Comparison of ENCODE assay signal across 8 cellular contexts in genomic region chr3:49358884-49359225, GRCh38. TPM values are rescaled to one million over a fixed set of nuclear protein-coding genes. Genes with fewer than 3 reads are reported as not detected.
DNase-seq lines count a peak whose midpoint lies in the region; ATAC-seq and TF ChIP-seq lines count a peak whose summit lies in the region.

No MANE protein-coding gene starts in this region.

- TF ChIP-seq CTCF in GM10248 (IDR thresholded peaks at IDR 0.05; ENCODE audit: control extremely low read depth, extremely low read depth, low read depth, missing control alignments) (no peak), astrocyte of the cerebellum (IDR thresholded peaks at IDR 0.05; ENCODE audit: low read depth, low read length, missing control alignments) (no peak), lung (IDR thresholded peaks at IDR 0.05; ENCODE audit: control extremely low read depth, extremely low read depth) (no peak)

- H3K27me3 ChIP-seq in lung (ENCODE audit: control insufficient read depth, insufficient read depth) (no peaks in the 10 kb centered on the region), aorta (ENCODE audit: control insufficient read depth in 1 of 2, insufficient read depth in 2 of 2, low read length in 1 of 2) (no peaks in the 10 kb centered on the region)

- 34% methylated on average over 3 of the region's 3 CpGs for WGBS in lung, 2 donors
- 14 to 20% methylated on average over 3 of the region's 3 CpGs for WGBS in aorta, 2 donors

- ATAC-seq in HG03108 (IDR thresholded peaks at IDR 0.05; ENCODE audit: unreplicated experiment) (peak; percentile 7), lung (ENCODE audit: insufficient read depth, low FRiP score) (no peak), aorta (ENCODE audit: low FRiP score) (no peak), HG02884 (IDR thresholded peaks at IDR 0.05; ENCODE audit: unreplicated experiment) (no peak)

- H3K4me3 ChIP-seq in astrocyte of the cerebellum (ENCODE audit: low read depth, low read length): peak overlapping the region; percentile 61
- no peak overlapping the region for H3K4me3 ChIP-seq in lung
- H3K4me3 ChIP-seq in aorta (ENCODE audit: low read length in 2 of 2): peak overlapping the region in 1 of 2 donors; percentile 1

- H3K36me3 ChIP-seq in lung (ENCODE audit: control insufficient read depth in 2 of 2, insufficient read depth in 2 of 2, low read length in 2 of 2) (peaks cover 29 to 30% of the 10 kb centered on the region in 2 donors), aorta (ENCODE audit: control insufficient read depth in 1 of 2, insufficient read depth in 2 of 2, low read length in 1 of 2) (peaks cover 0 to 8% of the 10 kb centered on the region in 2 donors)

- DNase-seq in GM10248 (ENCODE audit: extremely low spot score): peak; percentile 34
- DNase-seq in astrocyte of the cerebellum (ENCODE audit: low read depth): no peak
- no peak for DNase-seq in lung (ENCODE audit: low spot score)
- DNase-seq in aorta: no peak
- DNase-seq in putamen (ENCODE audit: low spot score): no peak
- DNase-seq in stimulated activated CD4-positive, alpha-beta T cell treated with anti-CD3 and anti-CD28 coated beads, Interleukin-2, amount 100 ng/mL, for 48 hours: no peak

- POLR2A ChIA-PET in GM10248 (lab: Yijun Ruan, JAX): interaction anchor here (0.6 to 2.1 kb wide), 5 partner anchors 14 to 53 kb away, joined by 3 to 11 read pairs (median 5); partner anchors contain the start of genes RHOA, TCTA and USP4

- CTCF ChIA-PET in GM10248 (lab: Yijun Ruan, JAX): interaction anchor here (1.2 to 1.3 kb wide), 3 partner anchors 9 to 19 kb away, joined by 3 to 8 read pairs (median 7); partner anchors contain the start of gene USP4

- in situ Hi-C loops in astrocyte of the cerebellum (cut with HindIII; ENCODE audit: low sequenced_read_pairs): no loop called here

- intact Hi-C loops in aorta (cut with DNase I): loop anchor here (2.0 to 5.0 kb wide), 2 partner anchors 14 to 53 kb away; partner anchors contain the start of genes RHOA (in 1 of the 2) and TCTA (in 1 of the 2)

- H3K27ac ChIP-seq in lung (ENCODE audit: low read depth in 1 of 2, low read length in 1 of 2): peak overlapping the region; percentile 74 to 98
- peak overlapping the region; percentile 64 to 73 for H3K27ac ChIP-seq in aorta (ENCODE audit: low read depth in 1 of 2, low read length in 2 of 2)

- H3K4me1 ChIP-seq in lung (ENCODE audit: control insufficient read depth in 2 of 2, insufficient read depth in 2 of 2, low read length in 2 of 2) (peaks cover 4 to 9% of the 10 kb centered on the region in 2 donors), aorta (ENCODE audit: control insufficient read depth in 1 of 2, insufficient read depth in 2 of 2, low read length in 2 of 2) (no peaks in the 10 kb centered on the region)

- H3K9me3 ChIP-seq in lung (ENCODE audit: control insufficient read depth in 2 of 2, insufficient read depth in 1 of 2, low read length in 1 of 2): no peaks in the 10 kb centered on the region
- no peaks in the 10 kb centered on the region for H3K9me3 ChIP-seq in aorta (ENCODE audit: control insufficient read depth, low read length)

RNA-seq across cellular contexts. Expression of gene GPX1, which starts 0.7 kb away (rescaled TPM):
- 100 to 1,000 TPM; 106 to 464 TPM for total RNA-seq in lung
- 100 to 1,000 TPM; 567 to 879 TPM for polyA plus RNA-seq in lung
- 100 to 1,000 TPM; 174 to 209 TPM for total RNA-seq in aorta
- polyA plus RNA-seq in aorta: 100 to 1,000 TPM; 316 to 484 TPM

RNA-seq across cellular contexts. Expression of gene USP4, which starts 19.0 kb away (rescaled TPM):
- total RNA-seq in lung: 10 to 100 TPM; 67.1 to 72.4 TPM
- polyA plus RNA-seq in lung: 10 to 100 TPM; 39.4 to 42.2 TPM
- 10 to 100 TPM; 65.0 to 81.5 TPM for total RNA-seq in aorta
- 10 to 100 TPM; 18.3 to 60.5 TPM for polyA plus RNA-seq in aorta

RNA-seq across cellular contexts. Expression of gene RHOA, which starts 52.9 kb away (rescaled TPM):
- total RNA-seq in lung (100 to 1,000 TPM; 352 to 567 TPM), aorta (100 to 1,000 TPM; 465 to 552 TPM)
- polyA plus RNA-seq in lung (100 to 1,000 TPM; 269 to 513 TPM), aorta (100 to 1,000 TPM; 367 to 580 TPM)

RNA-seq across cellular contexts. Expression of gene TCTA, which starts 53.4 kb away (rescaled TPM):
- 10 to 100 TPM; 15.8 to 49.0 TPM for total RNA-seq in lung
- 10 to 100 TPM; 26.8 to 33.4 TPM for polyA plus RNA-seq in lung
- 10 to 100 TPM; 23.8 to 27.2 TPM for total RNA-seq in aorta
- 10 to 100 TPM; 24.8 to 27.3 TPM for polyA plus RNA-seq in aorta
